Comparison of ENCODE assay signal across 1 cellular context in the genomic region with DNA sequence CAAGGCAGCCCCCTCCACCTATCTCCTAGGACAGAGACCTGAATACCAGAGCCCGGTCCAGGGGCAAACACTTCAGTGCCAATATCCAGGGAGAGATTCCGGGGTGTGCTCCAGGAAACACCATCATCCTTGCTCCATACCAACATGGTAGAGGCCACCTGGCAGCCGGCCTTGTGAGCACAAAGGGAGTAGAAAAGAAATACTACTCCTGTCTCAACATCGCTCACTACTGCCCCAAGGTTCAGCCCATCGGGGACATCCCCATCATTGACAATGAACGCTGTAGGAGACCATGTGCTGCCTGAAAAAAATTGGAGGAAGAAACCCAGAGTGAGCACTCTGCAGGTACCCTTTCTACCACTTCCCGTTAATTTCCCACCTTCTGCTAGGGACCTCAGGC.
TF ChIP-seq lines count a peak whose summit lies in the region.

No MANE protein-coding gene starts in this region.

TF ChIP-seq in GM23338, 12 proteins besides CTCF, POLR2A, EP300 and RAD21 (continued from another document):
- TF ChIP-seq, protein P1, sequence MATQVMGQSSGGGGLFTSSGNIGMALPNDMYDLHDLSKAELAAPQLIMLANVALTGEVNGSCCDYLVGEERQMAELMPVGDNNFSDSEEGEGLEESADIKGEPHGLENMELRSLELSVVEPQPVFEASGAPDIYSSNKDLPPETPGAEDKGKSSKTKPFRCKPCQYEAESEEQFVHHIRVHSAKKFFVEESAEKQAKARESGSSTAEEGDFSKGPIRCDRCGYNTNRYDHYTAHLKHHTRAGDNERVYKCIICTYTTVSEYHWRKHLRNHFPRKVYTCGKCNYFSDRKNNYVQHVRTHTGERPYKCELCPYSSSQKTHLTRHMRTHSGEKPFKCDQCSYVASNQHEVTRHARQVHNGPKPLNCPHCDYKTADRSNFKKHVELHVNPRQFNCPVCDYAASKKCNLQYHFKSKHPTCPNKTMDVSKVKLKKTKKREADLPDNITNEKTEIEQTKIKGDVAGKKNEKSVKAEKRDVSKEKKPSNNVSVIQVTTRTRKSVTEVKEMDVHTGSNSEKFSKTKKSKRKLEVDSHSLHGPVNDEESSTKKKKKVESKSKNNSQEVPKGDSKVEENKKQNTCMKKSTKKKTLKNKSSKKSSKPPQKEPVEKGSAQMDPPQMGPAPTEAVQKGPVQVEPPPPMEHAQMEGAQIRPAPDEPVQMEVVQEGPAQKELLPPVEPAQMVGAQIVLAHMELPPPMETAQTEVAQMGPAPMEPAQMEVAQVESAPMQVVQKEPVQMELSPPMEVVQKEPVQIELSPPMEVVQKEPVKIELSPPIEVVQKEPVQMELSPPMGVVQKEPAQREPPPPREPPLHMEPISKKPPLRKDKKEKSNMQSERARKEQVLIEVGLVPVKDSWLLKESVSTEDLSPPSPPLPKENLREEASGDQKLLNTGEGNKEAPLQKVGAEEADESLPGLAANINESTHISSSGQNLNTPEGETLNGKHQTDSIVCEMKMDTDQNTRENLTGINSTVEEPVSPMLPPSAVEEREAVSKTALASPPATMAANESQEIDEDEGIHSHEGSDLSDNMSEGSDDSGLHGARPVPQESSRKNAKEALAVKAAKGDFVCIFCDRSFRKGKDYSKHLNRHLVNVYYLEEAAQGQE (IDR thresholded peaks at IDR 0.05; ENCODE audit: unreplicated experiment): no peak
- TF ChIP-seq POLR2AphosphoS5 (IDR thresholded peaks at IDR 0.05; ENCODE audit: low read depth) (no peak), ZNF114 (CRISPR knock-in tag; IDR thresholded peaks at IDR 0.05) (no peak), STAT1 (IDR thresholded peaks at IDR 0.05; ENCODE audit: unreplicated experiment) (no peak), CREB1 (CRISPR knock-in tag; IDR thresholded peaks at IDR 0.05; ENCODE audit: low read depth) (no peak), EZH2phosphoT487 (IDR thresholded peaks at IDR 0.05; ENCODE audit: unreplicated experiment) (no peak), ZNF331 (CRISPR knock-in tag; IDR thresholded peaks at IDR 0.05; ENCODE audit: low read depth) (no peak), NANOG (IDR thresholded peaks at IDR 0.05; ENCODE audit: borderline replicate concordance) (no peak)
- TF ChIP-seq, protein P2, sequence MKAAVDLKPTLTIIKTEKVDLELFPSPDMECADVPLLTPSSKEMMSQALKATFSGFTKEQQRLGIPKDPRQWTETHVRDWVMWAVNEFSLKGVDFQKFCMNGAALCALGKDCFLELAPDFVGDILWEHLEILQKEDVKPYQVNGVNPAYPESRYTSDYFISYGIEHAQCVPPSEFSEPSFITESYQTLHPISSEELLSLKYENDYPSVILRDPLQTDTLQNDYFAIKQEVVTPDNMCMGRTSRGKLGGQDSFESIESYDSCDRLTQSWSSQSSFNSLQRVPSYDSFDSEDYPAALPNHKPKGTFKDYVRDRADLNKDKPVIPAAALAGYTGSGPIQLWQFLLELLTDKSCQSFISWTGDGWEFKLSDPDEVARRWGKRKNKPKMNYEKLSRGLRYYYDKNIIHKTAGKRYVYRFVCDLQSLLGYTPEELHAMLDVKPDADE (IDR thresholded peaks at IDR 0.05): no peak
- TF ChIP-seq, protein P3, sequence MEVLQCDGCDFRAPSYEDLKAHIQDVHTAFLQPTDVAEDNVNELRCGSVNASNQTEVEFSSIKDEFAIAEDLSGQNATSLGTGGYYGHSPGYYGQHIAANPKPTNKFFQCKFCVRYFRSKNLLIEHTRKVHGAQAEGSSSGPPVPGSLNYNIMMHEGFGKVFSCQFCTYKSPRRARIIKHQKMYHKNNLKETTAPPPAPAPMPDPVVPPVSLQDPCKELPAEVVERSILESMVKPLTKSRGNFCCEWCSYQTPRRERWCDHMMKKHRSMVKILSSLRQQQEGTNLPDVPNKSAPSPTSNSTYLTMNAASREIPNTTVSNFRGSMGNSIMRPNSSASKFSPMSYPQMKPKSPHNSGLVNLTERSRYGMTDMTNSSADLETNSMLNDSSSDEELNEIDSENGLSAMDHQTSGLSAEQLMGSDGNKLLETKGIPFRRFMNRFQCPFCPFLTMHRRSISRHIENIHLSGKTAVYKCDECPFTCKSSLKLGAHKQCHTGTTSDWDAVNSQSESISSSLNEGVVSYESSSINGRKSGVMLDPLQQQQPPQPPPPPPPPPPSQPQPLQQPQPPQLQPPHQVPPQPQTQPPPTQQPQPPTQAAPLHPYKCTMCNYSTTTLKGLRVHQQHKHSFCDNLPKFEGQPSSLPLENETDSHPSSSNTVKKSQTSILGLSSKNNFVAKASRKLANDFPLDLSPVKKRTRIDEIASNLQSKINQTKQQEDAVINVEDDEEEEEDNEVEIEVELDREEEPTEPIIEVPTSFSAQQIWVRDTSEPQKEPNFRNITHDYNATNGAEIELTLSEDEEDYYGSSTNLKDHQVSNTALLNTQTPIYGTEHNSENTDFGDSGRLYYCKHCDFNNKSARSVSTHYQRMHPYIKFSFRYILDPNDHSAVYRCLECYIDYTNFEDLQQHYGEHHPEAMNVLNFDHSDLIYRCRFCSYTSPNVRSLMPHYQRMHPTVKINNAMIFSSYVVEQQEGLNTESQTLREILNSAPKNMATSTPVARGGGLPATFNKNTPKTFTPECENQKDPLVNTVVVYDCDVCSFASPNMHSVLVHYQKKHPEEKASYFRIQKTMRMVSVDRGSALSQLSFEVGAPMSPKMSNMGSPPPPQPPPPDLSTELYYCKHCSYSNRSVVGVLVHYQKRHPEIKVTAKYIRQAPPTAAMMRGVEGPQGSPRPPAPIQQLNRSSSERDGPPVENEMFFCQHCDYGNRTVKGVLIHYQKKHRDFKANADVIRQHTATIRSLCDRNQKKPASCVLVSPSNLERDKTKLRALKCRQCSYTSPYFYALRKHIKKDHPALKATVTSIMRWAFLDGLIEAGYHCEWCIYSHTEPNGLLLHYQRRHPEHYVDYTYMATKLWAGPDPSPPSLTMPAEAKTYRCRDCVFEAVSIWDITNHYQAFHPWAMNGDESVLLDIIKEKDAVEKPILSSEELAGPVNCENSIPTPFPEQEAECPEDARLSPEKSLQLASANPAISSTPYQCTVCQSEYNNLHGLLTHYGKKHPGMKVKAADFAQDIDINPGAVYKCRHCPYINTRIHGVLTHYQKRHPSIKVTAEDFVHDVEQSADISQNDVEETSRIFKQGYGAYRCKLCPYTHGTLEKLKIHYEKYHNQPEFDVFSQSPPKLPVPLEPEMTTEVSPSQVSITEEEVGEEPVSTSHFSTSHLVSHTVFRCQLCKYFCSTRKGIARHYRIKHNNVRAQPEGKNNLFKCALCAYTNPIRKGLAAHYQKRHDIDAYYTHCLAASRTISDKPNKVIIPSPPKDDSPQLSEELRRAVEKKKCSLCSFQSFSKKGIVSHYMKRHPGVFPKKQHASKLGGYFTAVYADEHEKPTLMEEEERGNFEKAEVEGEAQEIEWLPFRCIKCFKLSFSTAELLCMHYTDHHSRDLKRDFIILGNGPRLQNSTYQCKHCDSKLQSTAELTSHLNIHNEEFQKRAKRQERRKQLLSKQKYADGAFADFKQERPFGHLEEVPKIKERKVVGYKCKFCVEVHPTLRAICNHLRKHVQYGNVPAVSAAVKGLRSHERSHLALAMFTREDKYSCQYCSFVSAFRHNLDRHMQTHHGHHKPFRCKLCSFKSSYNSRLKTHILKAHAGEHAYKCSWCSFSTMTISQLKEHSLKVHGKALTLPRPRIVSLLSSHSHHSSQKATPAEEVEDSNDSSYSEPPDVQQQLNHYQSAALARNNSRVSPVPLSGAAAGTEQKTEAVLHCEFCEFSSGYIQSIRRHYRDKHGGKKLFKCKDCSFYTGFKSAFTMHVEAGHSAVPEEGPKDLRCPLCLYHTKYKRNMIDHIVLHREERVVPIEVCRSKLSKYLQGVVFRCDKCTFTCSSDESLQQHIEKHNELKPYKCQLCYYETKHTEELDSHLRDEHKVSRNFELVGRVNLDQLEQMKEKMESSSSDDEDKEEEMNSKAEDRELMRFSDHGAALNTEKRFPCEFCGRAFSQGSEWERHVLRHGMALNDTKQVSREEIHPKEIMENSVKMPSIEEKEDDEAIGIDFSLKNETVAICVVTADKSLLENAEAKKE (CRISPR knock-in tag; IDR thresholded peaks at IDR 0.05): no peak
TF ChIP-seq in GM23338: peak in this region for 0.
